Comparison of ENCODE assay signal across 17 cellular contexts in genomic region chr19:4984106-4984380, GRCh38. TPM values are rescaled to one million over a fixed set of nuclear protein-coding genes. Genes with fewer than 3 reads are reported as not detected.
DNase-seq lines count a peak whose midpoint lies in the region; ATAC-seq, FAIRE-seq and TF ChIP-seq lines count a peak whose summit lies in the region.
"Had no signal": no experiment of that assay in that cellular context is flagged by ENCODE, and none has a peak within 500 bp of the region (broad histone marks: within the 10 kb centered on the region; RNA-seq: fewer than 3 reads in every experiment).

No MANE protein-coding gene starts in this region.

- FAIRE-seq in K562 (lab: Jason Lieb, UNC) = no peak
- FAIRE-seq: A549 had no signal

- H3K27ac Mint-ChIP-seq in nephron = peak overlapping the region; percentile 64 to 81 (median 72)

- no peaks in the 10 kb centered on the region for H3K9me3 Mint-ChIP-seq in nephron
- H3K9me3 Mint-ChIP-seq: CD14-positive monocyte had no signal

- H3K4me1 ChIP-seq in cardiac muscle cell (ENCODE audit: low read depth) = peaks cover 49% of the 10 kb centered on the region
- H3K4me1 ChIP-seq in K562 (replicated peaks in 1 of 2; ENCODE audit: control insufficient read depth in 2 of 2, insufficient read depth in 2 of 2, low read length in 2 of 2) = peaks cover 15 to 65% of the 10 kb centered on the region in 2 experiments
- H3K4me1 ChIP-seq in upper lobe of left lung = peaks cover 34 to 71% (median 52%) of the 10 kb centered on the region in 4 donors

- no peak overlapping the region for H3K4me2 ChIP-seq in K562 (ENCODE audit: insufficient read depth, low read length)
- H3K4me2 ChIP-seq: A549 had no signal

- TF ChIP-seq EP300 in K562 (IDR thresholded peaks at IDR 0.05; ENCODE audit: low read length) (no peak), upper lobe of left lung (IDR thresholded peaks at IDR 0.05) (no peak)

- H4K20me1 ChIP-seq in K562 (replicated peaks; ENCODE audit: control insufficient read depth, insufficient read depth, low read length) = peaks cover 79% of the 10 kb centered on the region

- H3K36me3 ChIP-seq in cardiac muscle cell (no peaks in the 10 kb centered on the region), K562 (ENCODE audit: control insufficient read depth, insufficient read depth, low read length) (no peaks in the 10 kb centered on the region), upper lobe of left lung (no peaks in the 10 kb centered on the region)

- no peaks in the 10 kb centered on the region for H3K27me3 ChIP-seq in cardiac muscle cell
- no peaks in the 10 kb centered on the region for H3K27me3 ChIP-seq in K562 (ENCODE audit: control insufficient read depth in 2 of 2, insufficient read depth in 2 of 2, low read length in 2 of 2)
- no peaks in the 10 kb centered on the region for H3K27me3 ChIP-seq in upper lobe of left lung

- H3K27ac ChIP-seq in cardiac muscle cell (peak overlapping the region; percentile 90), K562 (ENCODE audit: extremely low read depth, low read depth, low read length) (no peak overlapping the region), upper lobe of left lung (peak overlapping the region in 3 of 4 donors; percentile 26 to 59 (median 57)), coronary artery (no peak overlapping the region)
- H3K27ac ChIP-seq: A549 had no signal

- POLR2A ChIA-PET in K562 (lab: Yijun Ruan, JAX) = interaction anchor here (0.6 to 0.8 kb wide), 2 partner anchors 12 to 17 kb away, joined by 3 read pairs; no protein-coding TSS in a partner anchor

- TF ChIP-seq RAD21 in K562 (CRISPR knock-in tag; conservative IDR thresholded peaks at IDR 0.05 in 1 of 2, IDR thresholded peaks at IDR 0.05 in 1 of 2) = no peak

- no peak for TF ChIP-seq POLR2A in K562 (conservative IDR thresholded peaks at IDR 0.05)
- no peak for TF ChIP-seq POLR2A in upper lobe of left lung (IDR thresholded peaks at IDR 0.05)

- CTCF ChIA-PET in K562 (lab: Yijun Ruan, JAX; ENCODE audit: low intra/inter-chr PET ratio) = no interaction called here

- no peak overlapping the region for H2AFZ ChIP-seq in K562 (ENCODE audit: low read depth, low read length)

- no peak overlapping the region for H3K4me3 Mint-ChIP-seq in nephron
- H3K4me3 Mint-ChIP-seq: CD14-positive monocyte had no signal

- H3K9me3 ChIP-seq in cardiac muscle cell (ENCODE audit: low read depth) = no peaks in the 10 kb centered on the region
- H3K9me3 ChIP-seq in K562 (replicated peaks; ENCODE audit: control insufficient read depth, insufficient read depth, low read depth, low read length) = no peaks in the 10 kb centered on the region
- no peaks in the 10 kb centered on the region for H3K9me3 ChIP-seq in upper lobe of left lung
- H3K9me3 ChIP-seq: A549 had no signal

- H3K4me1 Mint-ChIP-seq in nephron = peaks cover 52% of the 10 kb centered on the region

- H3K9ac ChIP-seq in K562 (ENCODE audit: insufficient read depth in 1 of 2, low read depth in 2 of 2, low read length in 2 of 2) = no peak overlapping the region

- ATAC-seq in K562 (no peak), upper lobe of left lung (ENCODE audit: low FRiP score in 2 of 2) (no peak), GM18873 (IDR thresholded peaks at IDR 0.05; ENCODE audit: low FRiP score, unreplicated experiment) (no peak), GM19328 (IDR thresholded peaks at IDR 0.05; ENCODE audit: unreplicated experiment) (no peak)
- ATAC-seq: A549 had no signal

- intact Hi-C loops in cardiac septum (cut with DNase I) (no loop called here), K562 (cut with micrococcal nuclease) (no loop called here)

- BruUV-seq in K562 (replicated peaks; lab: Mats Ljungman, UMichigan) = no TSS peak

- in situ Hi-C loops in K562 (cut with MboI) = no loop called here

- TF ChIP-seq CTCF in cardiac muscle cell (IDR thresholded peaks at IDR 0.05; ENCODE audit: low read depth, low read length) (no peak), K562 (IDR thresholded peaks at IDR 0.05 in 2 of 3, conservative IDR thresholded peaks at IDR 0.05 in 1 of 3; ENCODE audit: insufficient read depth in 2 of 3, low read depth in 1 of 3, low read length in 3 of 3) (no peak), nephron (IDR thresholded peaks at IDR 0.05; ENCODE audit: unreplicated experiment in 3 of 3) (no peak), upper lobe of left lung (IDR thresholded peaks at IDR 0.05) (no peak), coronary artery (IDR thresholded peaks at IDR 0.05) (no peak)

- H3K4me3 ChIP-seq in cardiac muscle cell = no peak overlapping the region
- H3K4me3 ChIP-seq in K562 = no peak overlapping the region
- H3K4me3 ChIP-seq in upper lobe of left lung = no peak overlapping the region
- H3K4me3 ChIP-seq in coronary artery = no peak overlapping the region
- H3K4me3 ChIP-seq: A549 had no signal

- H3K9me1 ChIP-seq in K562 (ENCODE audit: control insufficient read depth, insufficient read depth, low read length) = peaks cover 18% of the 10 kb centered on the region

- no peak for DNase-seq in cardiac muscle cell (ENCODE audit: low read depth in 1 of 2, low spot score in 1 of 2)
- no peak for DNase-seq in cardiac septum (ENCODE audit: low spot score)
- no peak for DNase-seq in K562 (ENCODE audit: extremely low read depth in 1 of 4, low spot score in 3 of 4)
- DNase-seq in upper lobe of left lung = no peak
- no peak for DNase-seq in coronary artery (ENCODE audit: low spot score)
- DNase-seq: HCEC 1CT; KG1; NCI-H1417 treated with DMSO at 0.1 percent for 48 hours; NCI-H2029; NCI-H446 treated with DMSO at 0.1 percent for 48 hours; NK-92 treated with Interleukin-12 subunit alpha and Interleukin-12 subunit beta, amount 100 ng/mL, for 24 hours; RPMI8226 had no signal

- WGBS in K562 (ENCODE audit: insufficient coverage, low coverage, missing lambda C conversion rate) = 74% methylated on average over 7 of the region's 7 CpGs
- 81 to 86% methylated on average over 3 to 6 of the region's 7 CpGs for WGBS in upper lobe of left lung, 2 donors

- H3K36me3 Mint-ChIP-seq in nephron (ENCODE audit: low read depth) = no peaks in the 10 kb centered on the region

- H3K27me3 Mint-ChIP-seq in nephron (ENCODE audit: low read depth) = no peaks in the 10 kb centered on the region

- H3K79me2 ChIP-seq in K562 (ENCODE audit: control insufficient read depth, insufficient read depth, low read length) = peaks cover 69% of the 10 kb centered on the region

TF ChIP-seq in K562, 482 proteins besides CTCF, POLR2A, EP300 and RAD21:
- no peak for TF ChIP-seq ARID2 (IDR thresholded peaks at IDR 0.05)
- no peak for TF ChIP-seq PCBP1 (IDR thresholded peaks at IDR 0.05; ENCODE audit: low read depth, low read length, poor library complexity, severe bottlenecking)
- TF ChIP-seq BCL6 (CRISPR knock-in tag; IDR thresholded peaks at IDR 0.05) = no peak
- no peak for TF ChIP-seq KLF13 (tag; IDR thresholded peaks at IDR 0.05; ENCODE audit: borderline replicate concordance, low read depth)
- TF ChIP-seq POLR2G (IDR thresholded peaks at IDR 0.05; ENCODE audit: low read depth, low read length) = 0 out of 2 replicates have a peak, but pooled peaks have one; percentile 2
- no peak for TF ChIP-seq BRD9 (IDR thresholded peaks at IDR 0.05; ENCODE audit: low read depth, partially characterized antibody)
- TF ChIP-seq ZNF561 (CRISPR knock-in tag; conservative IDR thresholded peaks at IDR 0.05) = no peak
TF ChIP-seq in K562: peak in this region for 1.

RNA-seq across cellular contexts. Expression of gene KDM4B, which starts 15.1 kb away (rescaled TPM):
- total RNA-seq in cardiac muscle cell (58.5 and 90.6 TPM in 2 replicates), cardiac septum (27.6 TPM), K562 (2014; rRNA removed) (11.0 and 12.0 TPM in 2 replicates), K562 (2014; rRNA removed; fragmentation: Illumina TruSeq; extraction: Trizol) (3.6 and 4.5 TPM in 2 replicates), K562 (2015; rRNA removed; fragmentation: Illumina TruSeq; extraction: Trizol) (7.3 and 7.7 TPM in 2 replicates), K562 (2021) (29.9 TPM in 2 replicates), upper lobe of left lung (100 to 1,000 TPM in 1 of 6 donors, 10 to 100 TPM in 5; 28.1 to 112 (median 38.2) TPM)
- polyA plus RNA-seq in cardiac muscle cell (74.6 and 79.5 TPM in 2 replicates), K562 (2011; rRNA removed) (11.2 and 20.3 TPM in 2 replicates), K562 (2014; fragmentation: Illumina TruSeq; extraction: Trizol) (5.1 and 10.5 TPM in 2 replicates), K562 (2014; fragmentation: Nextera tagmentation; extraction: Ambion mirVana) (under 1 TPM; 0.21 to 0.25 TPM), K562 (2014; rRNA removed) (11.5 and 13.7 TPM in 2 replicates)
- 107 and 202 TPM in 2 replicates for total RNA-seq in K562 (2011; cell fraction: chromatin; rRNA removed; ENCODE audit: low replicate concordance)
- total RNA-seq in K562 (2011; cell fraction: nucleolus; rRNA removed) = 89.1 and 93.6 TPM in 2 replicates
- 45.3 and 67.9 TPM in 2 replicates for total RNA-seq in K562 (2011; cell fraction: nucleoplasm; rRNA removed)
- polyA plus RNA-seq in K562 (2011; cell fraction: cytosol; rRNA removed) = 10.4 and 17.7 TPM in 2 replicates
- 25.6 and 35.2 TPM in 2 replicates for polyA plus RNA-seq in K562 (2011; cell fraction: nucleus; rRNA removed)
- polyA plus RNA-seq in K562 (2012) = 16.8 and 24.0 TPM in 2 replicates
- 10.5 and 14.0 TPM in 2 replicates for polyA minus RNA-seq in K562 (2011; rRNA and poly(A)+ RNA removed)
- polyA minus RNA-seq in K562 (2011; cell fraction: cytosol; rRNA and poly(A)+ RNA removed) = 34.8 and 59.5 TPM in 2 replicates
- 26.9 and 35.7 TPM in 2 replicates for polyA minus RNA-seq in K562 (2011; cell fraction: nucleus; rRNA and poly(A)+ RNA removed)

Comparison
In these comparisons a context has a peak if more than half of its experiments do, and no peak if none do; other contexts are left out.
1. H3K27ac ChIP-seq: peak in cardiac muscle cell (single experiment) and upper lobe of left lung (3 of 4); none in K562 (single experiment) and coronary artery (0 of 2).